13 cellular contexts compared by ENCODE assay signal in the genomic region with DNA sequence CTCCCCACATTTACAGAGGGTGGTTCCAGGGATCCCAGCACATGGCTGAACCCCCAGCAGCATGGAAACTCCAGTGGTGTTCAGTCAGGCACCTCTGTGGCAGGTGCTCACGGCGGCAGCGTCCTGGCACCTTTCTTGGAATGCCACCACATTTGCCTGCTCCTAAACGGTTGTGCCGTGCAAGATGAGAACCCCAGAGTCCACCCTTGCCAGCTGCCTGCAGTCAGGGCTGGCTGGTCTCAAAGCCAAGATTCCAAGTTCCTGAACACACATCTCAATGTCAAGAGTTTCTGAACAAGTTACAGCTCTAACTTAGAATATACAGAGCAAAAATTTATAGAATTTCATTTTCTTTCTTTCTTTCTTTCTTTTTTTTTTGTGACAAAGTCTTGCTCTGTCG. TPM values are rescaled to one million over a fixed set of nuclear protein-coding genes. Genes with fewer than 3 reads are reported as not detected.
DNase-seq lines count a peak whose midpoint lies in the region; ATAC-seq and TF ChIP-seq lines count a peak whose summit lies in the region.
"Had no signal": no experiment of that assay in that cellular context is flagged by ENCODE, and none has a peak within 500 bp of the region (broad histone marks: within the 10 kb centered on the region; RNA-seq: fewer than 3 reads in every experiment).

No MANE protein-coding gene starts in this region.

- in situ Hi-C loops in gastrocnemius medialis (cut with MboI; ENCODE audit: low sequenced_read_pairs in 4 of 4), result no loop called here

- no peaks in the 10 kb centered on the region for H3K9me3 Mint-ChIP-seq in osteocyte (ENCODE audit: unreplicated experiment)
- H3K9me3 Mint-ChIP-seq: CD8-positive, alpha-beta T cell; H9 had no signal

- peaks cover 19% of the 10 kb centered on the region for H3K4me1 Mint-ChIP-seq in osteocyte (ENCODE audit: unreplicated experiment)
- H3K4me1 Mint-ChIP-seq: B cell had no signal

- no peaks in the 10 kb centered on the region for H3K27me3 Mint-ChIP-seq in osteocyte (ENCODE audit: unreplicated experiment)
- H3K27me3 Mint-ChIP-seq: B cell had no signal

- no peak overlapping the region for H3K27ac Mint-ChIP-seq in osteocyte (ENCODE audit: unreplicated experiment)
- H3K27ac Mint-ChIP-seq: B cell; CD8-positive, alpha-beta T cell; H9 had no signal

- intact Hi-C loops in gastrocnemius medialis (cut with DNase I; ENCODE audit: low total_unique reads), result no loop called here
- intact Hi-C loops in colonic mucosa (cut with DNase I), result no loop called here

- peaks cover 17% of the 10 kb centered on the region for H3K36me3 Mint-ChIP-seq in osteocyte (ENCODE audit: unreplicated experiment)

- no peak overlapping the region for H3K4me3 ChIP-seq in RWPE2 (ENCODE audit: severe bottlenecking)
- H3K4me3 ChIP-seq in gastrocnemius medialis, result no peak overlapping the region
- H3K4me3 ChIP-seq in colonic mucosa, result no peak overlapping the region
- H3K4me3 ChIP-seq: BLaER1 treated with 17β-estradiol and CSF1 and Interleukin-3, amounts not matched to agents 10 nM and 100 nM had no signal

- H3K27me3 ChIP-seq in RWPE2 (ENCODE audit: insufficient read depth, poor library complexity, severe bottlenecking) (no peaks in the 10 kb centered on the region), gastrocnemius medialis (no peaks in the 10 kb centered on the region), colonic mucosa (no peaks in the 10 kb centered on the region)
- H3K27me3 ChIP-seq: BLaER1 treated with 17β-estradiol and CSF1 and Interleukin-3, amounts not matched to agents 10 nM and 100 nM had no signal

- H3K27ac ChIP-seq in RWPE2 (ENCODE audit: poor library complexity, severe bottlenecking) (peak overlapping the region; percentile 72), gastrocnemius medialis (no peak overlapping the region), colonic mucosa (no peak overlapping the region)
- H3K27ac ChIP-seq: BLaER1 treated with 17β-estradiol and CSF1 and Interleukin-3, amounts not matched to agents 10 nM and 100 nM had no signal

- ATAC-seq in RWPE2 (ENCODE audit: low read depth) (no peak), left lobe of liver (no peak), gastrocnemius medialis (peak; percentile 42 to 53), GM18861 (IDR thresholded peaks at IDR 0.05; ENCODE audit: unreplicated experiment) (no peak)
- ATAC-seq: CD8-positive, alpha-beta T cell had no signal

- no peak for TF ChIP-seq POLR2A in gastrocnemius medialis (IDR thresholded peaks at IDR 0.05)

- no peaks in the 10 kb centered on the region for H3K9me3 ChIP-seq in RWPE2 (ENCODE audit: severe bottlenecking)
- H3K9me3 ChIP-seq in gastrocnemius medialis, result no peaks in the 10 kb centered on the region
- no peaks in the 10 kb centered on the region for H3K9me3 ChIP-seq in colonic mucosa
- H3K9me3 ChIP-seq: BLaER1 treated with 17β-estradiol and CSF1 and Interleukin-3, amounts not matched to agents 10 nM and 100 nM had no signal

- H3K9ac ChIP-seq in colonic mucosa (ENCODE audit: low read depth in 2 of 2, low read length in 2 of 2), result no peak overlapping the region
- H3K9ac ChIP-seq: BLaER1 treated with 17β-estradiol and CSF1 and Interleukin-3, amounts not matched to agents 10 nM and 100 nM had no signal

- no peak for TF ChIP-seq CTCF in RWPE2 (IDR thresholded peaks at IDR 0.05; ENCODE audit: poor library complexity, severe bottlenecking)
- TF ChIP-seq CTCF in osteocyte (IDR thresholded peaks at IDR 0.05), result no peak
- TF ChIP-seq CTCF in gastrocnemius medialis (IDR thresholded peaks at IDR 0.05 in 4 of 5, conservative IDR thresholded peaks at IDR 0.05 in 1 of 5), result no peak
- TF ChIP-seq CTCF in colonic mucosa (IDR thresholded peaks at IDR 0.05), result no peak

- DNase-seq in RWPE2 (ENCODE audit: low spot score), result no peak
- peak; percentile 31 for DNase-seq in left lobe of liver (ENCODE audit: low spot score)
- DNase-seq in osteocyte (ENCODE audit: extremely low spot score, unreplicated experiment), result peak; percentile 42
- DNase-seq in gastrocnemius medialis, result peak in 1 of 2 donors; percentile 39
- DNase-seq in colonic mucosa, result no peak
- DNase-seq: Calu3; CD8-positive, alpha-beta T cell; DMS79 treated with DMSO at 0.1 percent for 48 hours; GF-D8; H9 had no signal

- no peak overlapping the region for H3K4me3 Mint-ChIP-seq in osteocyte (ENCODE audit: unreplicated experiment)
- H3K4me3 Mint-ChIP-seq: B cell; CD8-positive, alpha-beta T cell; H9 had no signal

- H3K36me3 ChIP-seq in RWPE2 (ENCODE audit: low read depth), result peaks cover 22% of the 10 kb centered on the region
- H3K36me3 ChIP-seq in gastrocnemius medialis, result peaks cover 0 to 12% of the 10 kb centered on the region in 2 donors
- H3K36me3 ChIP-seq in colonic mucosa, result no peaks in the 10 kb centered on the region

- H3K4me1 ChIP-seq in RWPE2 (ENCODE audit: insufficient read depth, poor library complexity, severe bottlenecking) (peaks cover 14% of the 10 kb centered on the region), gastrocnemius medialis (peaks cover 7 to 11% of the 10 kb centered on the region in 2 donors), colonic mucosa (no peaks in the 10 kb centered on the region)

RNA-seq across cellular contexts. Expression of a gene that starts 38.7 kb away (rescaled TPM):
- total RNA-seq in left lobe of liver, result 9.3 TPM
- total RNA-seq in osteocyte, result 17.7 and 19.3 TPM in 2 replicates
- 1 to 10 TPM; 5.8 to 7.8 (median 6.5) TPM for total RNA-seq in gastrocnemius medialis
- 10 to 100 TPM in 1 of 2 donors, 1 to 10 TPM in 1; 9.4 to 22.9 TPM for total RNA-seq in colonic mucosa

RNA-seq across cellular contexts. Expression of a gene that starts 38.8 kb away (rescaled TPM):
- 9.9 TPM for total RNA-seq in left lobe of liver
- total RNA-seq in osteocyte, result 21.4 and 22.0 TPM in 2 replicates
- 10 to 100 TPM; 11.1 to 24.0 (median 21.2) TPM for total RNA-seq in gastrocnemius medialis
- 10 to 100 TPM; 12.5 to 29.7 TPM for total RNA-seq in colonic mucosa

Comparison
In these comparisons a context has a peak if more than half of its experiments do, and no peak if none do; other contexts are left out.
1. ATAC-seq: peak in gastrocnemius medialis (2 of 2); none in RWPE2 (single experiment), left lobe of liver (single experiment) and GM18861 (single experiment).
2. DNase-seq: peak in left lobe of liver (single experiment) and osteocyte (single experiment); none in RWPE2 (single experiment) and colonic mucosa (single experiment).